Comparison of ENCODE assay signal across 1 cellular context in genomic region chr2:25697559-25698341, GRCh38.
TF ChIP-seq lines count a peak whose summit lies in the region.

No MANE protein-coding gene starts in this region.

TF ChIP-seq in HepG2, 621 proteins besides CTCF, POLR2A, EP300 and RAD21 (continued from another document):
- TF ChIP-seq ZNF784 (CRISPR knock-in tag; IDR thresholded peaks at IDR 0.05; ENCODE audit: borderline replicate concordance) (0 out of 2 replicates have a peak, but pooled peaks have one; percentile 50), SATB2 (CRISPR knock-in tag; IDR thresholded peaks at IDR 0.05) (no peak), MIXL1 (CRISPR knock-in tag; IDR thresholded peaks at IDR 0.05) (no peak), STAG1 (CRISPR knock-in tag; IDR thresholded peaks at IDR 0.05) (no peak), NKX3-1 (CRISPR knock-in tag; IDR thresholded peaks at IDR 0.05) (no peak), MYNN (CRISPR knock-in tag; IDR thresholded peaks at IDR 0.05; ENCODE audit: low read depth) (no peak), ZNF788 (CRISPR knock-in tag; IDR thresholded peaks at IDR 0.05; ENCODE audit: borderline replicate concordance) (peak; percentile 31; the same call in 1 of the 2 replicates), SPEN (CRISPR knock-in tag; IDR thresholded peaks at IDR 0.05; ENCODE audit: low read depth) (0 out of 2 replicates have a peak, but pooled peaks have one; percentile 29), KAT2B (IDR thresholded peaks at IDR 0.05; ENCODE audit: borderline replicate concordance, low read depth, low read length) (no peak), ZSCAN31 (CRISPR knock-in tag; IDR thresholded peaks at IDR 0.05; ENCODE audit: low read depth) (0 out of 2 replicates have a peak, but pooled peaks have one; percentile 39), GZF1 (CRISPR knock-in tag; IDR thresholded peaks at IDR 0.05) (no peak), ARID3A (IDR thresholded peaks at IDR 0.05; ENCODE audit: low read depth, low read length) (no peak), CBFB (CRISPR knock-in tag; IDR thresholded peaks at IDR 0.05) (no peak), ZNF550 (CRISPR knock-in tag; IDR thresholded peaks at IDR 0.05; ENCODE audit: borderline replicate concordance) (0 out of 2 replicates have a peak, but pooled peaks have one; percentile 40)
- TF ChIP-seq, protein P1, sequence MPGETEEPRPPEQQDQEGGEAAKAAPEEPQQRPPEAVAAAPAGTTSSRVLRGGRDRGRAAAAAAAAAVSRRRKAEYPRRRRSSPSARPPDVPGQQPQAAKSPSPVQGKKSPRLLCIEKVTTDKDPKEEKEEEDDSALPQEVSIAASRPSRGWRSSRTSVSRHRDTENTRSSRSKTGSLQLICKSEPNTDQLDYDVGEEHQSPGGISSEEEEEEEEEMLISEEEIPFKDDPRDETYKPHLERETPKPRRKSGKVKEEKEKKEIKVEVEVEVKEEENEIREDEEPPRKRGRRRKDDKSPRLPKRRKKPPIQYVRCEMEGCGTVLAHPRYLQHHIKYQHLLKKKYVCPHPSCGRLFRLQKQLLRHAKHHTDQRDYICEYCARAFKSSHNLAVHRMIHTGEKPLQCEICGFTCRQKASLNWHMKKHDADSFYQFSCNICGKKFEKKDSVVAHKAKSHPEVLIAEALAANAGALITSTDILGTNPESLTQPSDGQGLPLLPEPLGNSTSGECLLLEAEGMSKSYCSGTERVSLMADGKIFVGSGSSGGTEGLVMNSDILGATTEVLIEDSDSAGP (CRISPR knock-in tag; IDR thresholded peaks at IDR 0.05; ENCODE audit: borderline replicate concordance): 0 out of 2 replicates have a peak, but pooled peaks have one; percentile 21
- TF ChIP-seq, protein P2, sequence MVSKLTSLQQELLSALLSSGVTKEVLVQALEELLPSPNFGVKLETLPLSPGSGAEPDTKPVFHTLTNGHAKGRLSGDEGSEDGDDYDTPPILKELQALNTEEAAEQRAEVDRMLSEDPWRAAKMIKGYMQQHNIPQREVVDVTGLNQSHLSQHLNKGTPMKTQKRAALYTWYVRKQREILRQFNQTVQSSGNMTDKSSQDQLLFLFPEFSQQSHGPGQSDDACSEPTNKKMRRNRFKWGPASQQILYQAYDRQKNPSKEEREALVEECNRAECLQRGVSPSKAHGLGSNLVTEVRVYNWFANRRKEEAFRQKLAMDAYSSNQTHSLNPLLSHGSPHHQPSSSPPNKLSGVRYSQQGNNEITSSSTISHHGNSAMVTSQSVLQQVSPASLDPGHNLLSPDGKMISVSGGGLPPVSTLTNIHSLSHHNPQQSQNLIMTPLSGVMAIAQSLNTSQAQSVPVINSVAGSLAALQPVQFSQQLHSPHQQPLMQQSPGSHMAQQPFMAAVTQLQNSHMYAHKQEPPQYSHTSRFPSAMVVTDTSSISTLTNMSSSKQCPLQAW (CRISPR knock-in tag; IDR thresholded peaks at IDR 0.05): 0 out of 2 replicates have a peak, but pooled peaks have one; percentile 15
- TF ChIP-seq, protein P3, sequence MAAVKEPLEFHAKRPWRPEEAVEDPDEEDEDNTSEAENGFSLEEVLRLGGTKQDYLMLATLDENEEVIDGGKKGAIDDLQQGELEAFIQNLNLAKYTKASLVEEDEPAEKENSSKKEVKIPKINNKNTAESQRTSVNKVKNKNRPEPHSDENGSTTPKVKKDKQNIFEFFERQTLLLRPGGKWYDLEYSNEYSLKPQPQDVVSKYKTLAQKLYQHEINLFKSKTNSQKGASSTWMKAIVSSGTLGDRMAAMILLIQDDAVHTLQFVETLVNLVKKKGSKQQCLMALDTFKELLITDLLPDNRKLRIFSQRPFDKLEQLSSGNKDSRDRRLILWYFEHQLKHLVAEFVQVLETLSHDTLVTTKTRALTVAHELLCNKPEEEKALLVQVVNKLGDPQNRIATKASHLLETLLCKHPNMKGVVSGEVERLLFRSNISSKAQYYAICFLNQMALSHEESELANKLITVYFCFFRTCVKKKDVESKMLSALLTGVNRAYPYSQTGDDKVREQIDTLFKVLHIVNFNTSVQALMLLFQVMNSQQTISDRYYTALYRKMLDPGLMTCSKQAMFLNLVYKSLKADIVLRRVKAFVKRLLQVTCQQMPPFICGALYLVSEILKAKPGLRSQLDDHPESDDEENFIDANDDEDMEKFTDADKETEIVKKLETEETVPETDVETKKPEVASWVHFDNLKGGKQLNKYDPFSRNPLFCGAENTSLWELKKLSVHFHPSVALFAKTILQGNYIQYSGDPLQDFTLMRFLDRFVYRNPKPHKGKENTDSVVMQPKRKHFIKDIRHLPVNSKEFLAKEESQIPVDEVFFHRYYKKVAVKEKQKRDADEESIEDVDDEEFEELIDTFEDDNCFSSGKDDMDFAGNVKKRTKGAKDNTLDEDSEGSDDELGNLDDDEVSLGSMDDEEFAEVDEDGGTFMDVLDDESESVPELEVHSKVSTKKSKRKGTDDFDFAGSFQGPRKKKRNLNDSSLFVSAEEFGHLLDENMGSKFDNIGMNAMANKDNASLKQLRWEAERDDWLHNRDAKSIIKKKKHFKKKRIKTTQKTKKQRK (IDR thresholded peaks at IDR 0.05; ENCODE audit: low read length): no peak
- TF ChIP-seq, protein P4, sequence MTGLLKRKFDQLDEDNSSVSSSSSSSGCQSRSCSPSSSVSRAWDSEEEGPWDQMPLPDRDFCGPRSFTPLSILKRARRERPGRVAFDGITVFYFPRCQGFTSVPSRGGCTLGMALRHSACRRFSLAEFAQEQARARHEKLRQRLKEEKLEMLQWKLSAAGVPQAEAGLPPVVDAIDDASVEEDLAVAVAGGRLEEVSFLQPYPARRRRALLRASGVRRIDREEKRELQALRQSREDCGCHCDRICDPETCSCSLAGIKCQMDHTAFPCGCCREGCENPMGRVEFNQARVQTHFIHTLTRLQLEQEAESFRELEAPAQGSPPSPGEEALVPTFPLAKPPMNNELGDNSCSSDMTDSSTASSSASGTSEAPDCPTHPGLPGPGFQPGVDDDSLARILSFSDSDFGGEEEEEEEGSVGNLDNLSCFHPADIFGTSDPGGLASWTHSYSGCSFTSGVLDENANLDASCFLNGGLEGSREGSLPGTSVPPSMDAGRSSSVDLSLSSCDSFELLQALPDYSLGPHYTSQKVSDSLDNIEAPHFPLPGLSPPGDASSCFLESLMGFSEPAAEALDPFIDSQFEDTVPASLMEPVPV (CRISPR knock-in tag; IDR thresholded peaks at IDR 0.05): no peak
TF ChIP-seq in HepG2: peak in this region for 14.
